In genomic region chr22:28822930-28823481, GRCh38 we compare ENCODE assay signal across 10 cellular contexts. TPM values are rescaled to one million over a fixed set of nuclear protein-coding genes. Genes with fewer than 3 reads are reported as not detected.
DNase-seq lines count a peak whose midpoint lies in the region; ATAC-seq, FAIRE-seq and TF ChIP-seq lines count a peak whose summit lies in the region.
"Had no signal": no experiment of that assay in that cellular context is flagged by ENCODE, and none has a peak within 500 bp of the region (broad histone marks: within the 10 kb centered on the region; RNA-seq: fewer than 3 reads in every experiment).

No MANE protein-coding gene starts in this region.

- no TSS peak for BruUV-seq in Calu3 (replicated peaks; lab: Mats Ljungman, UMichigan)

- H3K27me3 Mint-ChIP-seq in Calu3 (ENCODE audit: unreplicated experiment): no peaks in the 10 kb centered on the region

- H3K27me3 ChIP-seq in esophagus muscularis mucosa: no peaks in the 10 kb centered on the region

- H3K4me1 Mint-ChIP-seq in Calu3 (ENCODE audit: low read depth, unreplicated experiment): peaks cover 19% of the 10 kb centered on the region

- peaks cover 8% of the 10 kb centered on the region for H3K36me3 Mint-ChIP-seq in Calu3 (ENCODE audit: insufficient read depth, unreplicated experiment)

- H3K36me3 ChIP-seq in esophagus muscularis mucosa: peaks cover 0 to 9% (median 6%) of the 10 kb centered on the region in 4 donors

- TF ChIP-seq CTCF in Calu3 (IDR thresholded peaks at IDR 0.05; ENCODE audit: unreplicated experiment) (no peak), esophagus muscularis mucosa (IDR thresholded peaks at IDR 0.05) (no peak)

- DNase-seq in stimulated activated naive CD4-positive, alpha-beta T cell (lab: John Stamatoyannopoulos, UW): peak in 5 of 6 experiments; percentile 24 to 87 (median 84)
- DNase-seq in stimulated activated naive CD4-positive, alpha-beta T cell treated with Interleukin-2 at 50 U/mL for 16 hours (lab: John Stamatoyannopoulos, UW): no peak
- DNase-seq in NCI-H774 (lab: John Stamatoyannopoulos, UW): peak; percentile 79
- no peak for DNase-seq in Calu3
- no peak for DNase-seq in esophagus muscularis mucosa (ENCODE audit: extremely low spot score)

- H3K4me3 ChIP-seq in esophagus muscularis mucosa: no peak overlapping the region

- TF ChIP-seq EP300 in esophagus muscularis mucosa (IDR thresholded peaks at IDR 0.05): no peak

- WGBS in esophagus muscularis mucosa: 60% methylated on average over 2 of the region's 2 CpGs

- TF ChIP-seq POLR2A in esophagus muscularis mucosa (IDR thresholded peaks at IDR 0.05; ENCODE audit: low read depth): no peak

- CTCF ChIA-PET in Calu3 (lab: Charles Lee): no interaction called here

- H3K27ac Mint-ChIP-seq in Calu3 (ENCODE audit: unreplicated experiment): no peak overlapping the region

- H3K9me3 Mint-ChIP-seq in Calu3 (ENCODE audit: low read depth, unreplicated experiment): no peaks in the 10 kb centered on the region

- peak; percentile 99 for FAIRE-seq in islet of Langerhans (lab: Jason Lieb, UNC)

- intact Hi-C loops in Calu3 (cut with micrococcal nuclease; ENCODE audit: unreplicated experiment) (no loop called here), esophagus muscularis mucosa (cut with DNase I) (loop anchor here (10.0 kb wide), 2 partner anchors 768 to 798 kb away; no protein-coding TSS in a partner anchor)

- no peaks in the 10 kb centered on the region for H3K9me3 ChIP-seq in esophagus muscularis mucosa

- H3K4me3 Mint-ChIP-seq in Calu3 (ENCODE audit: low read depth, unreplicated experiment): no peak overlapping the region

- ATAC-seq in HG03442 (IDR thresholded peaks at IDR 0.05; ENCODE audit: unreplicated experiment) (no peak), GM18868 (IDR thresholded peaks at IDR 0.05; ENCODE audit: unreplicated experiment) (no peak)
- ATAC-seq: HCT116, Panc1 had no signal

- H3K27ac ChIP-seq in esophagus muscularis mucosa (replicated peaks in 1 of 4): no peak overlapping the region

- peaks cover 11 to 19% (median 12%) of the 10 kb centered on the region in 4 donors for H3K4me1 ChIP-seq in esophagus muscularis mucosa

RNA-seq across cellular contexts. Expression of gene XBP1, which starts 22.6 kb away (rescaled TPM):
- 179 and 192 TPM in 2 replicates for total RNA-seq in Calu3 (2022)
- total RNA-seq in esophagus muscularis mucosa: 100 to 1,000 TPM in 1 of 4 donors, 10 to 100 TPM in 3; 59.8 to 176 (median 70.2) TPM

RNA-seq across cellular contexts. Expression of gene CCDC117, which starts 50.5 kb away (rescaled TPM):
- 25.4 and 27.0 TPM in 2 replicates for total RNA-seq in Calu3 (2022)
- total RNA-seq in esophagus muscularis mucosa: 10 to 100 TPM; 19.9 to 27.4 (median 20.1) TPM

Comparison
In these comparisons a context has a peak if more than half of its experiments do, and no peak if none do; other contexts are left out.
1. DNase-seq: peak in stimulated activated naive CD4-positive, alpha-beta T cell (5 of 6) and NCI-H774 (single experiment); none in stimulated activated naive CD4-positive, alpha-beta T cell treated with Interleukin-2 at 50 U/mL for 16 hours (single experiment), Calu3 (single experiment) and esophagus muscularis mucosa (single experiment).